13 cellular contexts compared by ENCODE assay signal in genomic region chr3:56838441-56838840, GRCh38.
"Had no signal": no experiment of that assay in that cellular context is flagged by ENCODE, and none has a peak within 500 bp of the region (broad histone marks: within the 10 kb centered on the region; RNA-seq: fewer than 3 reads in every experiment).

No MANE protein-coding gene starts in this region.

- H3K27me3 ChIP-seq: sigmoid colon, testis, upper lobe of right lung had no signal

- H3K9me3 Mint-ChIP-seq: activated naive CD4-positive, alpha-beta T cell treated with anti-CD3 and anti-CD28 coated beads, Interleukin-2, amount 50 U/mL, for 72 hours; neural crest cell; stimulated activated naive CD8-positive, alpha-beta T cell treated with anti-CD3 and anti-CD28 coated beads, Interleukin-15, amount 100 ng/mL, for 72 hours had no signal

- H3K4me1 ChIP-seq: testis, upper lobe of right lung had no signal

- H3K27ac ChIP-seq: sigmoid colon, testis, upper lobe of right lung had no signal

- H3K27me3 Mint-ChIP-seq: stimulated activated naive CD8-positive, alpha-beta T cell treated with anti-CD3 and anti-CD28 coated beads, Interleukin-15, amount 100 ng/mL, for 72 hours had no signal

- ATAC-seq: left cardiac atrium, upper lobe of right lung had no signal

- H3K36me3 Mint-ChIP-seq: activated naive CD4-positive, alpha-beta T cell treated with anti-CD3 and anti-CD28 coated beads, Interleukin-2, amount 50 U/mL, for 72 hours had no signal

- DNase-seq: activated CD4-positive, alpha-beta T cell treated with anti-CD3 and anti-CD28 coated beads, Interleukin-2, amount 50 U/mL, for 1 hour; activated CD4-positive, CD25-positive, alpha-beta regulatory T cell; activated effector memory CD4-positive, alpha-beta T cell treated with anti-CD3 and anti-CD28 coated beads, Interleukin-2, amount 50 U/mL, for 16 hours; activated T-cell treated with anti-CD3 and anti-CD28 coated beads, Interleukin-2, amount 50 U/mL, for 1 hour; anterior cingulate cortex; left cardiac atrium; sigmoid colon; stimulated activated CD4-positive, alpha-beta T cell treated with anti-CD3 and anti-CD28 coated beads, Interleukin-4, amount 100 ng/mL, for 24 hours; stimulated activated naive CD8-positive, alpha-beta T cell treated with anti-CD3 and anti-CD28 coated beads, Interleukin-15, amount 100 ng/mL, for 72 hours; testis; upper lobe of right lung had no signal

- H3K27ac Mint-ChIP-seq: activated naive CD4-positive, alpha-beta T cell treated with anti-CD3 and anti-CD28 coated beads, Interleukin-2, amount 50 U/mL, for 72 hours; stimulated activated naive CD8-positive, alpha-beta T cell treated with anti-CD3 and anti-CD28 coated beads, Interleukin-15, amount 100 ng/mL, for 72 hours had no signal

- H3K9me3 ChIP-seq: sigmoid colon, testis, upper lobe of right lung had no signal

- H3K4me3 Mint-ChIP-seq: neural crest cell; stimulated activated naive CD8-positive, alpha-beta T cell treated with anti-CD3 and anti-CD28 coated beads, Interleukin-15, amount 100 ng/mL, for 72 hours had no signal

- H3K4me3 ChIP-seq: sigmoid colon, testis, upper lobe of right lung had no signal

- H3K36me3 ChIP-seq: sigmoid colon, upper lobe of right lung had no signal
